Comparison of ENCODE assay signal across 13 cellular contexts in the genomic region with DNA sequence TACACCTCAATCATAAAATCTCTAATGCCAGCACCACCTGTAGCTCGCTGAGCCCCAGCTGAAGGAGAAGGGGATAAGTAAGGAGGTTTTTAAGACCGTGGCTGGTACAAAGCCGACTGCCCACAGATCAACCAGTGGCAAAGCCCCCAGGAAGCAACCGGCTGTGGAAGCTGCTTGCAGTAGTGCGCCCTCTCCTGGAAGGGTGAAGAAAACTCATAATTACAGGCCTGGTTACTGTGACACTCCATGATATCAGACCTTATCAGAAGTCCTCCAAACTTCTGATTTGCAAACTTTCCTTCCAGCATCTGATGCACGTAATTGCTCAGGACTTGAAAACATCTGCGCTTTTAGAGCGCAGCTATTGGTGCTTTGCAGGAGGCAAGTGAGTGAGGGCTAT.
A peak's percentile ranks its signal among the peaks of the same experiment; 100 is the strongest.
DNase-seq lines count a peak whose midpoint lies in the region; FAIRE-seq and TF ChIP-seq lines count a peak whose summit lies in the region.
"Had no signal": no experiment of that assay in that cellular context is flagged by ENCODE, and none has a peak within 500 bp of the region (broad histone marks: within the 10 kb centered on the region; RNA-seq: fewer than 3 reads in every experiment).

No MANE protein-coding gene starts in this region.

- H3K9me3 Mint-ChIP-seq in MCF 10A (ENCODE audit: unreplicated experiment), result peaks cover 14% of the 10 kb centered on the region

- TF ChIP-seq POLR2A in breast epithelium (IDR thresholded peaks at IDR 0.05), result no peak

- intact Hi-C loops in MCF 10A (cut with micrococcal nuclease) (no loop called here), breast epithelium (cut with DNase I; ENCODE audit: low total_unique reads) (loop anchor here (5.0 kb wide), 1 partner anchor 154 kb away; no protein-coding TSS in a partner anchor)

- H3K4me3 Mint-ChIP-seq in MCF 10A (ENCODE audit: unreplicated experiment), result no peak overlapping the region

- H3K27me3 ChIP-seq in breast epithelium (no peaks in the 10 kb centered on the region), bronchial epithelial cell (ENCODE audit: control insufficient read depth, insufficient read depth, low read length) (no peaks in the 10 kb centered on the region), smooth muscle cell (ENCODE audit: low read depth) (no peaks in the 10 kb centered on the region)

- H3K4me2 ChIP-seq in smooth muscle cell, result no peak overlapping the region
- H3K4me2 ChIP-seq: BLaER1 treated with 17β-estradiol and CSF1 and Interleukin-3, amounts not matched to agents 10 nM and 100 nM had no signal

- H3K4me1 Mint-ChIP-seq in MCF 10A (ENCODE audit: insufficient read depth, unreplicated experiment), result no peaks in the 10 kb centered on the region

- H3K27ac ChIP-seq in breast epithelium (no peak overlapping the region), smooth muscle cell (ENCODE audit: low read depth) (no peak overlapping the region)
- H3K27ac ChIP-seq: BLaER1 treated with 17β-estradiol and CSF1 and Interleukin-3, amounts not matched to agents 10 nM and 100 nM; dorsolateral prefrontal cortex had no signal

- no peaks in the 10 kb centered on the region for H3F3A ChIP-seq in smooth muscle cell (ENCODE audit: low read depth)

- WGBS in smooth muscle cell (ENCODE audit: low lambda C conversion rate), result 79% methylated on average over 8 of the region's 8 CpGs

- DNase-seq in MCF 10A (ENCODE audit: unreplicated experiment) (peak; percentile 24), breast epithelium (ENCODE audit: low spot score in 2 of 2) (no peak), bronchial epithelial cell (ENCODE audit: low read depth) (peak; percentile 3), smooth muscle cell (lab: John Stamatoyannopoulos, UW; ENCODE audit: unreplicated experiment) (no peak), NCI-H2081 (lab: John Stamatoyannopoulos, UW) (no peak), NCI-H1048 (lab: John Stamatoyannopoulos, UW) (no peak), NCI-H1092 (lab: John Stamatoyannopoulos, UW) (no peak)
- DNase-seq: dorsolateral prefrontal cortex, hippocampal formation, NCI-H524 treated with DMSO at 0.1 percent for 48 hours had no signal

- H3K4me3 ChIP-seq in breast epithelium (no peak overlapping the region), bronchial epithelial cell (ENCODE audit: low read depth, low read length) (no peak overlapping the region), smooth muscle cell (no peak overlapping the region)
- H3K4me3 ChIP-seq: BLaER1 treated with 17β-estradiol and CSF1 and Interleukin-3, amounts not matched to agents 10 nM and 100 nM; dorsolateral prefrontal cortex had no signal

- no peaks in the 10 kb centered on the region for H3K79me2 ChIP-seq in smooth muscle cell (ENCODE audit: low read depth)

- no peak overlapping the region for H3K27ac Mint-ChIP-seq in MCF 10A (ENCODE audit: low read depth, unreplicated experiment)

- H3K36me3 Mint-ChIP-seq in MCF 10A (ENCODE audit: insufficient read depth, unreplicated experiment), result no peaks in the 10 kb centered on the region

- H3K9ac ChIP-seq in smooth muscle cell (ENCODE audit: low read depth), result no peak overlapping the region
- H3K9ac ChIP-seq: BLaER1 treated with 17β-estradiol and CSF1 and Interleukin-3, amounts not matched to agents 10 nM and 100 nM had no signal

- no peaks in the 10 kb centered on the region for H3K4me1 ChIP-seq in breast epithelium
- no peaks in the 10 kb centered on the region for H3K4me1 ChIP-seq in smooth muscle cell (ENCODE audit: low read depth)

- POLR2A ChIA-PET in MCF 10A (lab: Yijun Ruan, JAX), result no interaction called here

- H2AFZ ChIP-seq in smooth muscle cell (ENCODE audit: low read depth), result no peak overlapping the region

- BruUV-seq in MCF 10A (replicated peaks; lab: Mats Ljungman, UMichigan), result no TSS peak

- TF ChIP-seq CTCF in MCF 10A (IDR thresholded peaks at IDR 0.05; ENCODE audit: unreplicated experiment) (peak; percentile 26), breast epithelium (IDR thresholded peaks at IDR 0.05) (no peak), LNCAP (IDR thresholded peaks at IDR 0.05) (peak; percentile 43; the same call in 1 of the 2 replicates), bronchial epithelial cell (IDR thresholded peaks at IDR 0.05; ENCODE audit: insufficient read depth, low read length, severe bottlenecking) (peak; percentile 42), smooth muscle cell (IDR thresholded peaks at IDR 0.05; ENCODE audit: borderline replicate concordance, insufficient read depth, poor library complexity, severe bottlenecking) (peak; percentile 7)

- CTCF ChIA-PET in MCF 10A (lab: Yijun Ruan, JAX), result interaction anchor here (1.3 to 1.6 kb wide), 3 partner anchors 156 to 166 kb away, joined by 6 to 21 read pairs (median 7); no protein-coding TSS in a partner anchor

- H3K9me3 ChIP-seq in breast epithelium (peaks cover 0 to 9% of the 10 kb centered on the region in 2 donors), smooth muscle cell (replicated peaks; ENCODE audit: low read depth) (no peaks in the 10 kb centered on the region)

- H4K20me1 ChIP-seq in smooth muscle cell (ENCODE audit: low read depth), result no peaks in the 10 kb centered on the region

- H3K36me3 ChIP-seq in breast epithelium, result no peaks in the 10 kb centered on the region
- H3K36me3 ChIP-seq in bronchial epithelial cell (ENCODE audit: control insufficient read depth, insufficient read depth, low read length), result no peaks in the 10 kb centered on the region
- H3K36me3 ChIP-seq in smooth muscle cell (ENCODE audit: low read depth), result no peaks in the 10 kb centered on the region
- H3K36me3 ChIP-seq: BLaER1 treated with 17β-estradiol and CSF1 and Interleukin-3, amounts not matched to agents 10 nM and 100 nM had no signal

- FAIRE-seq in bronchial epithelial cell (lab: Jason Lieb, UNC), result no peak
- FAIRE-seq: TTC549 had no signal

- no peaks in the 10 kb centered on the region for H3K27me3 Mint-ChIP-seq in MCF 10A (ENCODE audit: insufficient read depth, unreplicated experiment)

Comparison
In these comparisons a context has a peak if more than half of its experiments do, and no peak if none do; other contexts are left out.
1. DNase-seq: peak in MCF 10A (single experiment) and bronchial epithelial cell (single experiment); none in breast epithelium (0 of 2), smooth muscle cell (single experiment), NCI-H2081 (0 of 2), NCI-H1048 (single experiment) and NCI-H1092 (single experiment).
2. CTCF ChIP-seq: peak in MCF 10A (single experiment), LNCAP (single experiment), bronchial epithelial cell (single experiment) and smooth muscle cell (single experiment); none in breast epithelium (0 of 3).